ENCODE assay signal across 1 cellular context in the genomic region with DNA sequence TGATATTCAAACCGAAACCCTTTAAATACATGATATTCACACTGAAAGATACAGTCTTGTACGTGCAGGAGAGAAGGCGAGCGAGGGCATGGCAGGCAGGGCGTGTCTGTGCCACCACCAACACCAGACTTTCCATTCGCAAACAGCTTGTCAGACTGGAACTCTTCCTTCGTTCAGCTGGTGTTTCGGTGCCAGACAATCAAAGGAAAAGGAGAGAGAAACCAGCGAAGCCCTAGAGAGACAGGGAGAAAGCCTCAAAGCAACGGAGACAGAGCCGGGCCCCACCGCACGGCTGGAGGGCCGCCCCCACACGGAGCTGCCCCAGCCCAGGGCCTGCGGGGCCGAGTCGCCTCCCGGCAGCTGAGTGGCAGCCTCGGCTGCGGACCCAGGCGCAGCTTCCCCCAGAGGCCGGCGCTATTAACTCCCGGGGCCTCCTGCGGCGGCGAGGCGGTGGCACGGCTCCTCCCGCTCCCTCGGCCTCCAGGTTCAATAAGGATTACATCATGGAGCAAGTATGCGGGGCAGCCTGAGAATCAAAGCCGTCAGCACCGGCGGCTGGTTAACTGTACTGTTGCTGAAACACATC.
TF ChIP-seq lines count a peak whose summit lies in the region.

No MANE protein-coding gene starts in this region.

TF ChIP-seq in H1, 55 proteins besides CTCF, POLR2A, EP300 and RAD21:
- TF ChIP-seq KDM4A (IDR thresholded peaks at IDR 0.05; ENCODE audit: low read depth, low read length, severe bottlenecking) = peak; percentile 42
- TF ChIP-seq SP2 (IDR thresholded peaks at IDR 0.05; ENCODE audit: low read length) = no peak
- no peak for TF ChIP-seq SIN3A (conservative IDR thresholded peaks at IDR 0.05 in 1 of 2, IDR thresholded peaks at IDR 0.05 in 1 of 2; ENCODE audit: low read depth in 1 of 2, low read length in 2 of 2)
- TF ChIP-seq, protein P1, sequence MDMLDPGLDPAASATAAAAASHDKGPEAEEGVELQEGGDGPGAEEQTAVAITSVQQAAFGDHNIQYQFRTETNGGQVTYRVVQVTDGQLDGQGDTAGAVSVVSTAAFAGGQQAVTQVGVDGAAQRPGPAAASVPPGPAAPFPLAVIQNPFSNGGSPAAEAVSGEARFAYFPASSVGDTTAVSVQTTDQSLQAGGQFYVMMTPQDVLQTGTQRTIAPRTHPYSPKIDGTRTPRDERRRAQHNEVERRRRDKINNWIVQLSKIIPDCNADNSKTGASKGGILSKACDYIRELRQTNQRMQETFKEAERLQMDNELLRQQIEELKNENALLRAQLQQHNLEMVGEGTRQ (IDR thresholded peaks at IDR 0.05; ENCODE audit: low read length) = no peak
- TF ChIP-seq, protein P2, sequence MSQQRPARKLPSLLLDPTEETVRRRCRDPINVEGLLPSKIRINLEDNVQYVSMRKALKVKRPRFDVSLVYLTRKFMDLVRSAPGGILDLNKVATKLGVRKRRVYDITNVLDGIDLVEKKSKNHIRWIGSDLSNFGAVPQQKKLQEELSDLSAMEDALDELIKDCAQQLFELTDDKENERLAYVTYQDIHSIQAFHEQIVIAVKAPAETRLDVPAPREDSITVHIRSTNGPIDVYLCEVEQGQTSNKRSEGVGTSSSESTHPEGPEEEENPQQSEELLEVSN (IDR thresholded peaks at IDR 0.05) = no peak
- no peak for TF ChIP-seq BACH1 (IDR thresholded peaks at IDR 0.05; ENCODE audit: low read length)
- TF ChIP-seq CEBPB (IDR thresholded peaks at IDR 0.05; ENCODE audit: low read depth, low read length) = peak; percentile 75
- peak; percentile 86 for TF ChIP-seq TEAD4 (IDR thresholded peaks at IDR 0.05; ENCODE audit: low read depth, low read length)
- no peak for TF ChIP-seq GABPA (IDR thresholded peaks at IDR 0.05; ENCODE audit: borderline replicate concordance, insufficient read depth, low read length)
- no peak for TF ChIP-seq MAFK (IDR thresholded peaks at IDR 0.05; ENCODE audit: low read depth, low read length)
- TF ChIP-seq EZH2 (IDR thresholded peaks at IDR 0.05; ENCODE audit: low read depth, low read length, severe bottlenecking) = peak; percentile 43
- 0 out of 4 replicates have a peak, but pooled peaks of 1 of the 2 experiments have one; percentile 23 for TF ChIP-seq HDAC2 (IDR thresholded peaks at IDR 0.05; ENCODE audit: borderline replicate concordance in 1 of 2, low read depth in 2 of 2, low read length in 2 of 2)
- TF ChIP-seq SRF (IDR thresholded peaks at IDR 0.05; ENCODE audit: low read depth, low read length) = no peak
- no peak for TF ChIP-seq HDAC6 (IDR thresholded peaks at IDR 0.05; ENCODE audit: low read depth, low read length)
- TF ChIP-seq EGR1 (IDR thresholded peaks at IDR 0.05; ENCODE audit: borderline replicate concordance, low read depth, low read length) = peak; percentile 71; the same call in 1 of the 2 replicates
- no peak for TF ChIP-seq RXRA (IDR thresholded peaks at IDR 0.05; ENCODE audit: insufficient read depth, low read depth, low read length)
- peak; percentile 96 for TF ChIP-seq CTBP2 (IDR thresholded peaks at IDR 0.05; ENCODE audit: borderline replicate concordance, insufficient read depth, insufficient read length, low read length)
- TF ChIP-seq, protein P3, sequence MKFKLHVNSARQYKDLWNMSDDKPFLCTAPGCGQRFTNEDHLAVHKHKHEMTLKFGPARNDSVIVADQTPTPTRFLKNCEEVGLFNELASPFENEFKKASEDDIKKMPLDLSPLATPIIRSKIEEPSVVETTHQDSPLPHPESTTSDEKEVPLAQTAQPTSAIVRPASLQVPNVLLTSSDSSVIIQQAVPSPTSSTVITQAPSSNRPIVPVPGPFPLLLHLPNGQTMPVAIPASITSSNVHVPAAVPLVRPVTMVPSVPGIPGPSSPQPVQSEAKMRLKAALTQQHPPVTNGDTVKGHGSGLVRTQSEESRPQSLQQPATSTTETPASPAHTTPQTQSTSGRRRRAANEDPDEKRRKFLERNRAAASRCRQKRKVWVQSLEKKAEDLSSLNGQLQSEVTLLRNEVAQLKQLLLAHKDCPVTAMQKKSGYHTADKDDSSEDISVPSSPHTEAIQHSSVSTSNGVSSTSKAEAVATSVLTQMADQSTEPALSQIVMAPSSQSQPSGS (IDR thresholded peaks at IDR 0.05; ENCODE audit: low read length) = peak; percentile 91; the same call in 1 of the 2 replicates
- TF ChIP-seq POLR2AphosphoS5 (IDR thresholded peaks at IDR 0.05; ENCODE audit: low read depth, low read length) = no peak
- TF ChIP-seq YY1 (IDR thresholded peaks at IDR 0.05; ENCODE audit: low read depth, low read length) = no peak
- no peak for TF ChIP-seq FOSL1 (IDR thresholded peaks at IDR 0.05; ENCODE audit: insufficient read depth, low read depth, low read length)
- TF ChIP-seq CHD1 (IDR thresholded peaks at IDR 0.05; ENCODE audit: low read depth, low read length) = no peak
- TF ChIP-seq NRF1 (IDR thresholded peaks at IDR 0.05; ENCODE audit: low read depth, low read length) = no peak
- no peak for TF ChIP-seq BCL11A (IDR thresholded peaks at IDR 0.05; ENCODE audit: low read depth in 2 of 2, low read length in 2 of 2)
- no peak for TF ChIP-seq BRCA1 (IDR thresholded peaks at IDR 0.05; ENCODE audit: low read depth, low read length)
- TF ChIP-seq ASH2L (IDR thresholded peaks at IDR 0.05; ENCODE audit: low read length) = no peak
- TF ChIP-seq RNF2 (IDR thresholded peaks at IDR 0.05; ENCODE audit: borderline replicate concordance, low read depth, low read length, missing control alignments, poor library complexity, severe bottlenecking) = peak; percentile 59
- TF ChIP-seq TBP (IDR thresholded peaks at IDR 0.05; ENCODE audit: low read depth, low read length) = peak; percentile 49; the same call in 1 of the 2 replicates
- TF ChIP-seq ZNF274 (IDR thresholded peaks at IDR 0.05; ENCODE audit: borderline replicate concordance, extremely low read depth, low read length) = no peak
- TF ChIP-seq TAF7 (optimal IDR thresholded peaks at IDR 0.05; ENCODE audit: borderline replicate concordance, low read depth, low read length) = no peak
- no peak for TF ChIP-seq GTF2F1 (IDR thresholded peaks at IDR 0.05; ENCODE audit: borderline replicate concordance, low read depth, low read length)
- TF ChIP-seq SIX5 (IDR thresholded peaks at IDR 0.05; ENCODE audit: low read depth, low read length) = no peak
- TF ChIP-seq RBBP5 (IDR thresholded peaks at IDR 0.05; ENCODE audit: borderline replicate concordance, low read depth, low read length) = 0 out of 2 replicates have a peak, but pooled peaks have one; percentile 43
- no peak for TF ChIP-seq CBX8 (IDR thresholded peaks at IDR 0.05; ENCODE audit: borderline replicate concordance, low read depth, low read length)
- TF ChIP-seq SAP30 (IDR thresholded peaks at IDR 0.05; ENCODE audit: insufficient read depth, insufficient replicate concordance, low read length) = no peak
- no peak for TF ChIP-seq CBX5 (IDR thresholded peaks at IDR 0.05; ENCODE audit: low read depth, low read length)
- TF ChIP-seq POU5F1 (IDR thresholded peaks at IDR 0.05; ENCODE audit: low read depth, low read length) = no peak
- TF ChIP-seq, protein P4, sequence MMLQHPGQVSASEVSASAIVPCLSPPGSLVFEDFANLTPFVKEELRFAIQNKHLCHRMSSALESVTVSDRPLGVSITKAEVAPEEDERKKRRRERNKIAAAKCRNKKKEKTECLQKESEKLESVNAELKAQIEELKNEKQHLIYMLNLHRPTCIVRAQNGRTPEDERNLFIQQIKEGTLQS (IDR thresholded peaks at IDR 0.05; ENCODE audit: insufficient read depth, low read depth, low read length) = no peak
- no peak for TF ChIP-seq SP4 (IDR thresholded peaks at IDR 0.05; ENCODE audit: low read length)
- TF ChIP-seq JUND (IDR thresholded peaks at IDR 0.05; ENCODE audit: low read length) = peak; percentile 98
- TF ChIP-seq NANOG (IDR thresholded peaks at IDR 0.05; ENCODE audit: insufficient read depth, low read depth, low read length, poor library complexity, severe bottlenecking) = peak; percentile 44
- TF ChIP-seq PHF8 (conservative IDR thresholded peaks at IDR 0.05; ENCODE audit: low read depth, low read length) = no peak
- no peak for TF ChIP-seq RFX5 (IDR thresholded peaks at IDR 0.05; ENCODE audit: borderline replicate concordance, low read depth, low read length)
- no peak for TF ChIP-seq TAF1 (IDR thresholded peaks at IDR 0.05; ENCODE audit: low read depth, low read length)
- TF ChIP-seq SIRT6 (IDR thresholded peaks at IDR 0.05; ENCODE audit: low read length) = no peak
- TF ChIP-seq JUN (IDR thresholded peaks at IDR 0.05; ENCODE audit: low read depth, low read length) = peak; percentile 97
- peak; percentile 34; the same call in 1 of the 2 replicates for TF ChIP-seq CHD2 (IDR thresholded peaks at IDR 0.05; ENCODE audit: low read length)
- TF ChIP-seq KDM1A (IDR thresholded peaks at IDR 0.05; ENCODE audit: borderline replicate concordance, low read length) = no peak
- no peak for TF ChIP-seq TCF12 (IDR thresholded peaks at IDR 0.05; ENCODE audit: low read depth, low read length)
- TF ChIP-seq, protein P5, sequence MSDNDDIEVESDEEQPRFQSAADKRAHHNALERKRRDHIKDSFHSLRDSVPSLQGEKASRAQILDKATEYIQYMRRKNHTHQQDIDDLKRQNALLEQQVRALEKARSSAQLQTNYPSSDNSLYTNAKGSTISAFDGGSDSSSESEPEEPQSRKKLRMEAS (IDR thresholded peaks at IDR 0.05) = no peak
- no peak for TF ChIP-seq CREB1 (IDR thresholded peaks at IDR 0.05)
- TF ChIP-seq, protein P6, sequence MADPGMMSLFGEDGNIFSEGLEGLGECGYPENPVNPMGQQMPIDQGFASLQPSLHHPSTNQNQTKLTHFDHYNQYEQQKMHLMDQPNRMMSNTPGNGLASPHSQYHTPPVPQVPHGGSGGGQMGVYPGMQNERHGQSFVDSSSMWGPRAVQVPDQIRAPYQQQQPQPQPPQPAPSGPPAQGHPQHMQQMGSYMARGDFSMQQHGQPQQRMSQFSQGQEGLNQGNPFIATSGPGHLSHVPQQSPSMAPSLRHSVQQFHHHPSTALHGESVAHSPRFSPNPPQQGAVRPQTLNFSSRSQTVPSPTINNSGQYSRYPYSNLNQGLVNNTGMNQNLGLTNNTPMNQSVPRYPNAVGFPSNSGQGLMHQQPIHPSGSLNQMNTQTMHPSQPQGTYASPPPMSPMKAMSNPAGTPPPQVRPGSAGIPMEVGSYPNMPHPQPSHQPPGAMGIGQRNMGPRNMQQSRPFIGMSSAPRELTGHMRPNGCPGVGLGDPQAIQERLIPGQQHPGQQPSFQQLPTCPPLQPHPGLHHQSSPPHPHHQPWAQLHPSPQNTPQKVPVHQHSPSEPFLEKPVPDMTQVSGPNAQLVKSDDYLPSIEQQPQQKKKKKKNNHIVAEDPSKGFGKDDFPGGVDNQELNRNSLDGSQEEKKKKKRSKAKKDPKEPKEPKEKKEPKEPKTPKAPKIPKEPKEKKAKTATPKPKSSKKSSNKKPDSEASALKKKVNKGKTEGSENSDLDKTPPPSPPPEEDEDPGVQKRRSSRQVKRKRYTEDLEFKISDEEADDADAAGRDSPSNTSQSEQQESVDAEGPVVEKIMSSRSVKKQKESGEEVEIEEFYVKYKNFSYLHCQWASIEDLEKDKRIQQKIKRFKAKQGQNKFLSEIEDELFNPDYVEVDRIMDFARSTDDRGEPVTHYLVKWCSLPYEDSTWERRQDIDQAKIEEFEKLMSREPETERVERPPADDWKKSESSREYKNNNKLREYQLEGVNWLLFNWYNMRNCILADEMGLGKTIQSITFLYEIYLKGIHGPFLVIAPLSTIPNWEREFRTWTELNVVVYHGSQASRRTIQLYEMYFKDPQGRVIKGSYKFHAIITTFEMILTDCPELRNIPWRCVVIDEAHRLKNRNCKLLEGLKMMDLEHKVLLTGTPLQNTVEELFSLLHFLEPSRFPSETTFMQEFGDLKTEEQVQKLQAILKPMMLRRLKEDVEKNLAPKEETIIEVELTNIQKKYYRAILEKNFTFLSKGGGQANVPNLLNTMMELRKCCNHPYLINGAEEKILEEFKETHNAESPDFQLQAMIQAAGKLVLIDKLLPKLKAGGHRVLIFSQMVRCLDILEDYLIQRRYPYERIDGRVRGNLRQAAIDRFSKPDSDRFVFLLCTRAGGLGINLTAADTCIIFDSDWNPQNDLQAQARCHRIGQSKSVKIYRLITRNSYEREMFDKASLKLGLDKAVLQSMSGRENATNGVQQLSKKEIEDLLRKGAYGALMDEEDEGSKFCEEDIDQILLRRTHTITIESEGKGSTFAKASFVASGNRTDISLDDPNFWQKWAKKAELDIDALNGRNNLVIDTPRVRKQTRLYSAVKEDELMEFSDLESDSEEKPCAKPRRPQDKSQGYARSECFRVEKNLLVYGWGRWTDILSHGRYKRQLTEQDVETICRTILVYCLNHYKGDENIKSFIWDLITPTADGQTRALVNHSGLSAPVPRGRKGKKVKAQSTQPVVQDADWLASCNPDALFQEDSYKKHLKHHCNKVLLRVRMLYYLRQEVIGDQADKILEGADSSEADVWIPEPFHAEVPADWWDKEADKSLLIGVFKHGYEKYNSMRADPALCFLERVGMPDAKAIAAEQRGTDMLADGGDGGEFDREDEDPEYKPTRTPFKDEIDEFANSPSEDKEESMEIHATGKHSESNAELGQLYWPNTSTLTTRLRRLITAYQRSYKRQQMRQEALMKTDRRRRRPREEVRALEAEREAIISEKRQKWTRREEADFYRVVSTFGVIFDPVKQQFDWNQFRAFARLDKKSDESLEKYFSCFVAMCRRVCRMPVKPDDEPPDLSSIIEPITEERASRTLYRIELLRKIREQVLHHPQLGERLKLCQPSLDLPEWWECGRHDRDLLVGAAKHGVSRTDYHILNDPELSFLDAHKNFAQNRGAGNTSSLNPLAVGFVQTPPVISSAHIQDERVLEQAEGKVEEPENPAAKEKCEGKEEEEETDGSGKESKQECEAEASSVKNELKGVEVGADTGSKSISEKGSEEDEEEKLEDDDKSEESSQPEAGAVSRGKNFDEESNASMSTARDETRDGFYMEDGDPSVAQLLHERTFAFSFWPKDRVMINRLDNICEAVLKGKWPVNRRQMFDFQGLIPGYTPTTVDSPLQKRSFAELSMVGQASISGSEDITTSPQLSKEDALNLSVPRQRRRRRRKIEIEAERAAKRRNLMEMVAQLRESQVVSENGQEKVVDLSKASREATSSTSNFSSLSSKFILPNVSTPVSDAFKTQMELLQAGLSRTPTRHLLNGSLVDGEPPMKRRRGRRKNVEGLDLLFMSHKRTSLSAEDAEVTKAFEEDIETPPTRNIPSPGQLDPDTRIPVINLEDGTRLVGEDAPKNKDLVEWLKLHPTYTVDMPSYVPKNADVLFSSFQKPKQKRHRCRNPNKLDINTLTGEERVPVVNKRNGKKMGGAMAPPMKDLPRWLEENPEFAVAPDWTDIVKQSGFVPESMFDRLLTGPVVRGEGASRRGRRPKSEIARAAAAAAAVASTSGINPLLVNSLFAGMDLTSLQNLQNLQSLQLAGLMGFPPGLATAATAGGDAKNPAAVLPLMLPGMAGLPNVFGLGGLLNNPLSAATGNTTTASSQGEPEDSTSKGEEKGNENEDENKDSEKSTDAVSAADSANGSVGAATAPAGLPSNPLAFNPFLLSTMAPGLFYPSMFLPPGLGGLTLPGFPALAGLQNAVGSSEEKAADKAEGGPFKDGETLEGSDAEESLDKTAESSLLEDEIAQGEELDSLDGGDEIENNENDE (IDR thresholded peaks at IDR 0.05; ENCODE audit: insufficient replicate concordance, low read length) = no peak
- no peak for TF ChIP-seq KDM5A (IDR thresholded peaks at IDR 0.05; ENCODE audit: low read length)
- no peak for TF ChIP-seq SP1 (IDR thresholded peaks at IDR 0.05; ENCODE audit: low read depth, low read length)
- TF ChIP-seq SUZ12 (IDR thresholded peaks at IDR 0.05; ENCODE audit: low read length) = peak; percentile 34; the same call in 1 of the 2 replicates
